17 cellular contexts compared by ENCODE assay signal in genomic region chr19:21593934-21594844, GRCh38.
DNase-seq lines count a peak whose midpoint lies in the region; ATAC-seq and TF ChIP-seq lines count a peak whose summit lies in the region.
"Had no signal": no experiment of that assay in that cellular context is flagged by ENCODE, and none has a peak within 500 bp of the region (broad histone marks: within the 10 kb centered on the region; RNA-seq: fewer than 3 reads in every experiment).

No MANE protein-coding gene starts in this region.

- 29% methylated on average over 3 of the region's 3 CpGs for WGBS in right lobe of liver (ENCODE audit: insufficient coverage, low coverage, low lambda C conversion rate, missing lambda C conversion rate)

- ATAC-seq in right lobe of liver: peak; percentile 39 to 69 (median 58)
- ATAC-seq: activated naive CD8-positive, alpha-beta T cell treated with anti-CD3 and anti-CD28 coated beads, Interleukin-2, amount 50 U/mL, for 24 hours had no signal

- POLR2A ChIA-PET in GM10248 (lab: Yijun Ruan, JAX): no interaction called here

- CTCF ChIA-PET in GM10248 (lab: Yijun Ruan, JAX): interaction anchor here (1.6 kb wide), 1 partner anchor 13 kb away, joined by 4 read pairs; no protein-coding TSS in a partner anchor

- no peak overlapping the region for H3K27ac ChIP-seq in right lobe of liver
- H3K27ac ChIP-seq in vagina: peak overlapping the region; percentile 58
- H3K27ac ChIP-seq: 22Rv1, parathyroid adenoma had no signal

- intact Hi-C loops in dendritic cell treated with granulocyte-macrophage colony-stimulating factor and Interleukin-4, amounts not matched to agents 40 ng/mL and 50 ng/mL, for 4 days (cut with micrococcal nuclease): no loop called here
- intact Hi-C loops in right lobe of liver (cut with DNase I): no loop called here
- intact Hi-C loops in vagina (cut with DNase I): no loop called here
- intact Hi-C loops in activated T-helper 1 cell treated with anti-CD3 and anti-CD28 coated beads, Interleukin-12 subunit alpha, Interleukin-12 subunit beta, Interleukin-2, Interleukin-4 antibody, amounts not matched to agents 30 ng/mL and 10 ng/mL and 1 ng/mL, durations not matched to agents 14 hours and 24 hours and 36 hours (cut with micrococcal nuclease): no loop called here

- TF ChIP-seq POLR2A in right lobe of liver (IDR thresholded peaks at IDR 0.05) (no peak), vagina (IDR thresholded peaks at IDR 0.05) (no peak)

- no peak for TF ChIP-seq CTCF in right lobe of liver (IDR thresholded peaks at IDR 0.05)
- TF ChIP-seq CTCF in vagina (IDR thresholded peaks at IDR 0.05): no peak
- no peak for TF ChIP-seq CTCF in GM10248 (IDR thresholded peaks at IDR 0.05; ENCODE audit: control extremely low read depth, extremely low read depth, low read depth, missing control alignments)

- H3K4me3 ChIP-seq in right lobe of liver: no peak overlapping the region
- no peak overlapping the region for H3K4me3 ChIP-seq in vagina
- H3K4me3 ChIP-seq: stomach had no signal

- H3K9me3 ChIP-seq in right lobe of liver (no peaks in the 10 kb centered on the region), vagina (no peaks in the 10 kb centered on the region)

- no peak overlapping the region for H3K4me3 Mint-ChIP-seq in dendritic cell treated with granulocyte-macrophage colony-stimulating factor and Interleukin-4, amounts not matched to agents 40 ng/mL and 50 ng/mL, for 4 days
- no peak overlapping the region for H3K4me3 Mint-ChIP-seq in activated T-helper 1 cell treated with anti-CD3 and anti-CD28 coated beads, Interleukin-12 subunit alpha, Interleukin-12 subunit beta, Interleukin-2, Interleukin-4 antibody, amounts not matched to agents 30 ng/mL and 10 ng/mL and 1 ng/mL, durations not matched to agents 14 hours and 24 hours and 36 hours
- H3K4me3 Mint-ChIP-seq: activated naive CD8-positive, alpha-beta T cell treated with anti-CD3 and anti-CD28 coated beads, Interleukin-2, amount 50 U/mL, for 24 hours; central memory CD8-positive, alpha-beta T cell; T-helper 2 cell treated with Interferon-gamma antibody and Interleukin-4, amounts not matched to agents 5 μg/mL and 100 μg/mL, for 36 hours had no signal

- H3K27ac Mint-ChIP-seq in dendritic cell treated with granulocyte-macrophage colony-stimulating factor and Interleukin-4, amounts not matched to agents 40 ng/mL and 50 ng/mL, for 4 days: peak overlapping the region; percentile 50
- no peak overlapping the region for H3K27ac Mint-ChIP-seq in activated T-helper 1 cell treated with anti-CD3 and anti-CD28 coated beads, Interleukin-12 subunit alpha, Interleukin-12 subunit beta, Interleukin-2, Interleukin-4 antibody, amounts not matched to agents 30 ng/mL and 10 ng/mL and 1 ng/mL, durations not matched to agents 14 hours and 24 hours and 36 hours
- H3K27ac Mint-ChIP-seq: activated naive CD8-positive, alpha-beta T cell treated with anti-CD3 and anti-CD28 coated beads, Interleukin-2, amount 50 U/mL, for 24 hours; T-helper 2 cell treated with Interferon-gamma antibody and Interleukin-4, amounts not matched to agents 5 μg/mL and 100 μg/mL, for 36 hours had no signal

- H3K36me3 Mint-ChIP-seq in dendritic cell treated with granulocyte-macrophage colony-stimulating factor and Interleukin-4, amounts not matched to agents 40 ng/mL and 50 ng/mL, for 4 days (ENCODE audit: low read depth): no peaks in the 10 kb centered on the region
- no peaks in the 10 kb centered on the region for H3K36me3 Mint-ChIP-seq in activated T-helper 1 cell treated with anti-CD3 and anti-CD28 coated beads, Interleukin-12 subunit alpha, Interleukin-12 subunit beta, Interleukin-2, Interleukin-4 antibody, amounts not matched to agents 30 ng/mL and 10 ng/mL and 1 ng/mL, durations not matched to agents 14 hours and 24 hours and 36 hours (ENCODE audit: low read depth)

- H3K27me3 ChIP-seq in right lobe of liver: no peaks in the 10 kb centered on the region
- H3K27me3 ChIP-seq in vagina: no peaks in the 10 kb centered on the region
- H3K27me3 ChIP-seq: stomach had no signal

- no peaks in the 10 kb centered on the region for H3K27me3 Mint-ChIP-seq in dendritic cell treated with granulocyte-macrophage colony-stimulating factor and Interleukin-4, amounts not matched to agents 40 ng/mL and 50 ng/mL, for 4 days
- no peaks in the 10 kb centered on the region for H3K27me3 Mint-ChIP-seq in activated T-helper 1 cell treated with anti-CD3 and anti-CD28 coated beads, Interleukin-12 subunit alpha, Interleukin-12 subunit beta, Interleukin-2, Interleukin-4 antibody, amounts not matched to agents 30 ng/mL and 10 ng/mL and 1 ng/mL, durations not matched to agents 14 hours and 24 hours and 36 hours (ENCODE audit: insufficient read depth)
- H3K27me3 Mint-ChIP-seq: activated naive CD8-positive, alpha-beta T cell treated with anti-CD3 and anti-CD28 coated beads, Interleukin-2, amount 50 U/mL, for 24 hours; central memory CD8-positive, alpha-beta T cell had no signal

- no peaks in the 10 kb centered on the region for H3K36me3 ChIP-seq in right lobe of liver
- H3K36me3 ChIP-seq in vagina: no peaks in the 10 kb centered on the region
- H3K36me3 ChIP-seq: stomach had no signal

- peak; percentile 8 to 16 for DNase-seq in NOMO-1 (lab: John Stamatoyannopoulos, UW; ENCODE audit: unreplicated experiment in 2 of 2)
- no peak for DNase-seq in NOMO-1 treated with dmso at 0.1 percent for 144 hours (lab: John Stamatoyannopoulos, UW; ENCODE audit: unreplicated experiment)
- peak in 1 of 3 donors; percentile 59 for DNase-seq in right lobe of liver
- no peak for DNase-seq in vagina (ENCODE audit: extremely low spot score in 2 of 2)
- DNase-seq in GM10248 (ENCODE audit: extremely low spot score): no peak
- DNase-seq in activated T-helper 1 cell treated with anti-CD3 and anti-CD28 coated beads, Interleukin-12 subunit alpha, Interleukin-12 subunit beta, Interleukin-2, Interleukin-4 antibody, amounts not matched to agents 30 ng/mL and 10 ng/mL and 1 ng/mL, durations not matched to agents 14 hours and 24 hours and 36 hours (ENCODE audit: low spot score): no peak
- DNase-seq in DMS153 (lab: John Stamatoyannopoulos, UW): no peak
- DNase-seq: activated CD4-positive, alpha-beta T cell treated with anti-CD3 and anti-CD28 coated beads for 4 hours; activated naive CD8-positive, alpha-beta T cell treated with anti-CD3 and anti-CD28 coated beads, Interleukin-2, amount 50 U/mL, for 24 hours; activated T-cell treated with anti-CD3 and anti-CD28 coated beads for 4 hours; NCI-H82; stomach had no signal

- H3K4me1 ChIP-seq in right lobe of liver (no peaks in the 10 kb centered on the region), vagina (no peaks in the 10 kb centered on the region)
- H3K4me1 ChIP-seq: parathyroid adenoma, stomach had no signal

- no peaks in the 10 kb centered on the region for H3K9me3 Mint-ChIP-seq in dendritic cell treated with granulocyte-macrophage colony-stimulating factor and Interleukin-4, amounts not matched to agents 40 ng/mL and 50 ng/mL, for 4 days
- peaks cover 56% of the 10 kb centered on the region for H3K9me3 Mint-ChIP-seq in activated T-helper 1 cell treated with anti-CD3 and anti-CD28 coated beads, Interleukin-12 subunit alpha, Interleukin-12 subunit beta, Interleukin-2, Interleukin-4 antibody, amounts not matched to agents 30 ng/mL and 10 ng/mL and 1 ng/mL, durations not matched to agents 14 hours and 24 hours and 36 hours
- H3K9me3 Mint-ChIP-seq: central memory CD8-positive, alpha-beta T cell had no signal

- H3K4me1 Mint-ChIP-seq in dendritic cell treated with granulocyte-macrophage colony-stimulating factor and Interleukin-4, amounts not matched to agents 40 ng/mL and 50 ng/mL, for 4 days (ENCODE audit: low read depth): peaks cover 30% of the 10 kb centered on the region
- no peaks in the 10 kb centered on the region for H3K4me1 Mint-ChIP-seq in activated T-helper 1 cell treated with anti-CD3 and anti-CD28 coated beads, Interleukin-12 subunit alpha, Interleukin-12 subunit beta, Interleukin-2, Interleukin-4 antibody, amounts not matched to agents 30 ng/mL and 10 ng/mL and 1 ng/mL, durations not matched to agents 14 hours and 24 hours and 36 hours (ENCODE audit: low read depth)
- H3K4me1 Mint-ChIP-seq: activated naive CD8-positive, alpha-beta T cell treated with anti-CD3 and anti-CD28 coated beads, Interleukin-2, amount 50 U/mL, for 24 hours; central memory CD8-positive, alpha-beta T cell had no signal

Comparison
In these comparisons a context has a peak if more than half of its experiments do, and no peak if none do; other contexts are left out.
1. DNase-seq: peak in NOMO-1 (2 of 2); none in NOMO-1 treated with dmso at 0.1 percent for 144 hours (single experiment), vagina (0 of 2), GM10248 (single experiment), activated T-helper 1 cell treated with anti-CD3 and anti-CD28 coated beads, Interleukin-12 subunit alpha, Interleukin-12 subunit beta, Interleukin-2, Interleukin-4 antibody, amounts not matched to agents 30 ng/mL and 10 ng/mL and 1 ng/mL, durations not matched to agents 14 hours and 24 hours and 36 hours (single experiment) and DMS153 (single experiment).